Comparison of ENCODE assay signal across 1 cellular context in genomic region chr5:91438871-91439270, GRCh38.
TF ChIP-seq lines count a peak whose summit lies in the region.

No MANE protein-coding gene starts in this region.

TF ChIP-seq in K562, 482 proteins besides CTCF, POLR2A, EP300 and RAD21:
- TF ChIP-seq ZBTB33 (CRISPR knock-in tag; IDR thresholded peaks at IDR 0.05) (no peak), ZNF644 (tag; IDR thresholded peaks at IDR 0.05; ENCODE audit: low read depth) (no peak), MTA3 (IDR thresholded peaks at IDR 0.05; ENCODE audit: borderline replicate concordance) (no peak), JUNB (CRISPR knock-in tag; conservative IDR thresholded peaks at IDR 0.05) (no peak), ZC3H11A (IDR thresholded peaks at IDR 0.05; ENCODE audit: low read depth, low read length) (no peak), NCOA4 (IDR thresholded peaks at IDR 0.05; ENCODE audit: partially characterized antibody) (no peak), ZBTB9 (CRISPR knock-in tag; IDR thresholded peaks at IDR 0.05) (no peak), RAD51 (IDR thresholded peaks at IDR 0.05; ENCODE audit: borderline replicate concordance, low read depth) (no peak), GATAD2B (IDR thresholded peaks at IDR 0.05; ENCODE audit: borderline replicate concordance) (no peak), ZNF436 (CRISPR knock-in tag; IDR thresholded peaks at IDR 0.05) (no peak), ZNF318 (IDR thresholded peaks at IDR 0.05; ENCODE audit: borderline replicate concordance in 1 of 2, low read depth in 1 of 2) (no peak)
TF ChIP-seq in K562: peak in this region for 0.
